In genomic region chr16:86669937-86670772, GRCh38 we compare ENCODE assay signal across 1 cellular context.
TF ChIP-seq lines count a peak whose summit lies in the region.

No MANE protein-coding gene starts in this region.

TF ChIP-seq in IMR-90, 13 proteins besides CTCF, POLR2A, EP300 and RAD21:
- no peak for TF ChIP-seq MAZ (IDR thresholded peaks at IDR 0.05; ENCODE audit: borderline replicate concordance, low read depth, low read length)
- no peak for TF ChIP-seq NFE2L2 (IDR thresholded peaks at IDR 0.05; ENCODE audit: low read depth, low read length)
- TF ChIP-seq BHLHE40 (IDR thresholded peaks at IDR 0.05; ENCODE audit: low read depth, low read length) = 0 out of 2 replicates have a peak, but pooled peaks have one; percentile 12
